In genomic region chr11:116643521-116643920, GRCh38 we compare ENCODE assay signal across 28 cellular contexts.
"Had no signal": no experiment of that assay in that cellular context is flagged by ENCODE, and none has a peak within 500 bp of the region (broad histone marks: within the 10 kb centered on the region; RNA-seq: fewer than 3 reads in every experiment).

No MANE protein-coding gene starts in this region.

- H3K36me3 Mint-ChIP-seq: naive thymus-derived CD4-positive, alpha-beta T cell; neural progenitor cell; stimulated activated effector memory CD8-positive, alpha-beta T cell treated with anti-CD3 and anti-CD28 coated beads, Interleukin-12 subunit alpha, Interleukin-12 subunit beta, amount 100 ng/mL, for 72 hours had no signal

- H3K9me3 Mint-ChIP-seq: neural progenitor cell; stimulated activated effector memory CD8-positive, alpha-beta T cell treated with anti-CD3 and anti-CD28 coated beads, Interleukin-12 subunit alpha, Interleukin-12 subunit beta, amount 100 ng/mL, for 72 hours had no signal

- H3K27ac Mint-ChIP-seq: naive thymus-derived CD4-positive, alpha-beta T cell; nephron; neural progenitor cell; stimulated activated effector memory CD8-positive, alpha-beta T cell treated with anti-CD3 and anti-CD28 coated beads, Interleukin-12 subunit alpha, Interleukin-12 subunit beta, amount 100 ng/mL, for 72 hours had no signal

- H3K36me3 ChIP-seq: gastroesophageal sphincter, heart left ventricle, left lung, neural progenitor cell, prostate gland, right atrium auricular region, stomach, thyroid gland, vagina had no signal

- H3K27me3 ChIP-seq: hepatocyte, neural progenitor cell, right atrium auricular region, thyroid gland, vagina had no signal

- ATAC-seq: esophagus mucosa; foreskin keratinocyte; gastroesophageal sphincter; heart left ventricle; left cardiac atrium; left lung; naive thymus-derived CD4-positive, alpha-beta T cell; sciatic nerve; stimulated activated effector memory CD8-positive, alpha-beta T cell treated with anti-CD3 and anti-CD28 coated beads, Interleukin-12 subunit alpha, Interleukin-12 subunit beta, amount 100 ng/mL, for 72 hours had no signal

- H3K4me3 ChIP-seq: gastroesophageal sphincter, heart left ventricle, hepatocyte, left lung, neural progenitor cell, prostate gland, right atrium auricular region, smooth muscle cell, stomach, thyroid gland, vagina had no signal

- H3K4me1 ChIP-seq: foreskin keratinocyte, gastroesophageal sphincter, heart left ventricle, left lung, neural progenitor cell, prostate gland, right atrium auricular region, stomach, thyroid gland, vagina had no signal

- H3K4me3 Mint-ChIP-seq: naive thymus-derived CD4-positive, alpha-beta T cell; nephron; neural progenitor cell; stimulated activated effector memory CD8-positive, alpha-beta T cell treated with anti-CD3 and anti-CD28 coated beads, Interleukin-12 subunit alpha, Interleukin-12 subunit beta, amount 100 ng/mL, for 72 hours had no signal

- DNase-seq: cortex of kidney; effector CD4-positive, alpha-beta T cell; foreskin keratinocyte; left cardiac atrium; left lung; mesendoderm; midbrain; naive thymus-derived CD4-positive, alpha-beta T cell; stimulated activated CD4-positive, alpha-beta T cell treated with anti-CD3 and anti-CD28 coated beads, Interleukin-12 subunit alpha, Interleukin-12 subunit beta, amount 100 ng/mL, for 4 hours; stimulated activated CD4-positive, alpha-beta T cell treated with anti-CD3 and anti-CD28 coated beads, Interleukin-1b, Interleukin-23, amount 100 ng/mL, for 48 hours; stimulated activated CD4-positive, alpha-beta T cell treated with anti-CD3 and anti-CD28 coated beads, Interleukin-4, amount 100 ng/mL, for 1 hour; stimulated activated naive CD4-positive, alpha-beta T cell treated with Interleukin-2 at 50 U/mL for 16 hours; stomach; thyroid gland; trophoblast cell had no signal

- H3K27ac ChIP-seq: epithelial cell of prostate, foreskin keratinocyte, gastroesophageal sphincter, heart left ventricle, hepatocyte, left lung, neural progenitor cell, prostate gland, right atrium auricular region, stomach, thyroid gland, vagina had no signal

- H3K9me3 ChIP-seq: prostate gland, thyroid gland, vagina had no signal

- H3K4me1 Mint-ChIP-seq: naive thymus-derived CD4-positive, alpha-beta T cell; nephron; stimulated activated effector memory CD8-positive, alpha-beta T cell treated with anti-CD3 and anti-CD28 coated beads, Interleukin-12 subunit alpha, Interleukin-12 subunit beta, amount 100 ng/mL, for 72 hours had no signal
